8 cellular contexts compared by ENCODE assay signal in the genomic region with DNA sequence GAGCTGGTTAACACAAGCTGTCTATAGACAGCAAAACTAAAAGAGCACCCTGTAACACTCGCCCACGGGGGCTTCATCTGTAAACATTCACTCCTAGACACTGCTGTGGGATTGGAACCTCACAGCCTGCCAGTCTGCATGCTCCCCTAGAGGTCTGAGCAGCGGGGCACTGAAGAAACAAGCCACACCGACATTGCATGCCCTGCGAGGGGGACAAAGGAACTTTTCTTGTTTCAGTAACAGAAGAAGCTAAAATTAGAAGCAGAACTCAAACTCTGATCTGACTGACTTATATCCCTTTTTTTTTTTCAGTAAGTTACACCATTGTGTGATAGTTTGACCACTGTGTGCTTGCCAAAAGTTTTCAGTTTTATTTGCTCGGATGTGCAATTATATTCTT.
DNase-seq lines count a peak whose midpoint lies in the region; ATAC-seq and TF ChIP-seq lines count a peak whose summit lies in the region.

No MANE protein-coding gene starts in this region.

- DNase-seq in left lobe of liver (ENCODE audit: low spot score) (no peak), suprapubic skin (ENCODE audit: low spot score in 2 of 2) (no peak), dedifferentiated amniotic fluid mesenchymal stem cell (ENCODE audit: extremely low spot score) (no peak), COLO668 (lab: John Stamatoyannopoulos, UW; ENCODE audit: unreplicated experiment) (no peak), LoVo (ENCODE audit: low spot score) (no peak)

- no peak for TF ChIP-seq CTCF in brain (conservative IDR thresholded peaks at IDR 0.05)
- no peak for TF ChIP-seq CTCF in suprapubic skin (IDR thresholded peaks at IDR 0.05)

- peaks cover 45% of the 10 kb centered on the region for H3K4me1 Mint-ChIP-seq in brain

- TF ChIP-seq POLR2A in suprapubic skin (IDR thresholded peaks at IDR 0.05) = no peak

- WGBS in suprapubic skin = 64% methylated on average over 6 of the region's 6 CpGs

- H3K27ac ChIP-seq in suprapubic skin = peak overlapping the region; percentile 73

- H3K36me3 ChIP-seq in suprapubic skin = no peaks in the 10 kb centered on the region

- H3K4me3 Mint-ChIP-seq in brain = peak overlapping the region; percentile 32 to 77 (median 63)

- peak overlapping the region; percentile 21 for H3K4me3 ChIP-seq in suprapubic skin

- no peaks in the 10 kb centered on the region for H3K9me3 ChIP-seq in suprapubic skin

- H3K27ac Mint-ChIP-seq in brain = peak overlapping the region in 4 of 5 experiments; percentile 71 to 95 (median 86)

- H3K27me3 ChIP-seq in suprapubic skin = no peaks in the 10 kb centered on the region

- no peak for TF ChIP-seq EP300 in suprapubic skin (IDR thresholded peaks at IDR 0.05)

- no peaks in the 10 kb centered on the region for H3K36me3 Mint-ChIP-seq in brain

- ATAC-seq in HG03342 (IDR thresholded peaks at IDR 0.05; ENCODE audit: unreplicated experiment) = peak; percentile 41
- peak; percentile 68 for ATAC-seq in left lobe of liver
- no peak for ATAC-seq in GM21367 (IDR thresholded peaks at IDR 0.05; ENCODE audit: unreplicated experiment)

- H3K27me3 Mint-ChIP-seq in brain = peaks cover 6% of the 10 kb centered on the region

- peaks cover 0 to 3% (median 0%) of the 10 kb centered on the region in 5 experiments for H3K9me3 Mint-ChIP-seq in brain

- peaks cover 9% of the 10 kb centered on the region for H3K4me1 ChIP-seq in suprapubic skin
